In the genomic region with DNA sequence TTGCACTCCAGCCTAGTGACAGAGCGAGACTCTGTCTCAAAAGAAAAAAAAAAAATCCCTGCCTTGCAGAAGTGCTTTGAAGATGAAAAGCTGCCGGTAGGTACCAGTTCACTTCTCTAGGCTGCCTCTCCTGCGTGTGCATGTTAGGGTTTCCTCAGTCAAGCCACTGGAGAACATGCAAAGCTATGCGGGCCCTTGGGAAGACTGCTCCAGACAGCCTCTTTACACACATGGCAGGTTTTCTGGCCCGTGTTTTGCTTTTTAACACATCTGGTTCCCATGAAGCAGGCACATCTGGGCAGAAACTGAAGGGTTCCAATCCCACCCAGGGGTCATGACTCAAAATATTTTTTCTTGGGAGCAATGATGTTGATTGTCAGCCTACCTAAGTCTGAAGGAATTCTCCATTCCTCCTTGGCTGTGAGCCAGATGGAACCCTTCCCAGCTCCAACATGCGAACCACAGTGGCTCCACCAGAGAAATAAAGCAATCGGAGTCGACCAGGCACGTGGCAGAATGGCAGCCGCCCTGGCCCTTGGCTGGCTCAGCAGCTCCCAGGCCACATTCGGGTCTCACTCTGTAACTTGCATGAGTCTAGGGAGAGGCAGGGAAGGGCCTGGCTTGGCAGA, we compare ENCODE assay signal across 2 cellular contexts.
TF ChIP-seq lines count a peak whose summit lies in the region.

No MANE protein-coding gene starts in this region.

TF ChIP-seq in A549, 52 proteins besides CTCF, POLR2A, EP300 and RAD21 (continued from another document):
- TF ChIP-seq HES2 (IDR thresholded peaks at IDR 0.05) (no peak), SREBF2 (IDR thresholded peaks at IDR 0.05) (no peak), EHF (CRISPR knock-in tag; IDR thresholded peaks at IDR 0.05) (no peak), KDM1A (IDR thresholded peaks at IDR 0.05; ENCODE audit: low read depth) (no peak)
- TF ChIP-seq, protein P1, sequence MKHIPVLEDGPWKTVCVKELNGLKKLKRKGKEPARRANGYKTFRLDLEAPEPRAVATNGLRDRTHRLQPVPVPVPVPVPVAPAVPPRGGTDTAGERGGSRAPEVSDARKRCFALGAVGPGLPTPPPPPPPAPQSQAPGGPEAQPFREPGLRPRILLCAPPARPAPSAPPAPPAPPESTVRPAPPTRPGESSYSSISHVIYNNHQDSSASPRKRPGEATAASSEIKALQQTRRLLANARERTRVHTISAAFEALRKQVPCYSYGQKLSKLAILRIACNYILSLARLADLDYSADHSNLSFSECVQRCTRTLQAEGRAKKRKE (CRISPR knock-in tag; IDR thresholded peaks at IDR 0.05; ENCODE audit: low read depth): peak; percentile 58; the same call in 1 of the 2 replicates

TF ChIP-seq in Ishikawa, 13 proteins besides CTCF, POLR2A, EP300 and RAD21 (continued from another document):
- TF ChIP-seq, protein P2, sequence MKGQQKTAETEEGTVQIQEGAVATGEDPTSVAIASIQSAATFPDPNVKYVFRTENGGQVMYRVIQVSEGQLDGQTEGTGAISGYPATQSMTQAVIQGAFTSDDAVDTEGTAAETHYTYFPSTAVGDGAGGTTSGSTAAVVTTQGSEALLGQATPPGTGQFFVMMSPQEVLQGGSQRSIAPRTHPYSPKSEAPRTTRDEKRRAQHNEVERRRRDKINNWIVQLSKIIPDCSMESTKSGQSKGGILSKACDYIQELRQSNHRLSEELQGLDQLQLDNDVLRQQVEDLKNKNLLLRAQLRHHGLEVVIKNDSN (IDR thresholded peaks at IDR 0.05): peak; percentile 39; the same call in 1 of the 2 replicates
- no peak for TF ChIP-seq CREB1 (IDR thresholded peaks at IDR 0.05; ENCODE audit: low read depth)
- peak; percentile 88 for TF ChIP-seq NFIC (IDR thresholded peaks at IDR 0.05)
- TF ChIP-seq TEAD4 (IDR thresholded peaks at IDR 0.05): 0 out of 2 replicates have a peak, but pooled peaks have one; percentile 7
TF ChIP-seq in Ishikawa: peak in this region for 4.
